Comparison of ENCODE assay signal across 1 cellular context in the genomic region with DNA sequence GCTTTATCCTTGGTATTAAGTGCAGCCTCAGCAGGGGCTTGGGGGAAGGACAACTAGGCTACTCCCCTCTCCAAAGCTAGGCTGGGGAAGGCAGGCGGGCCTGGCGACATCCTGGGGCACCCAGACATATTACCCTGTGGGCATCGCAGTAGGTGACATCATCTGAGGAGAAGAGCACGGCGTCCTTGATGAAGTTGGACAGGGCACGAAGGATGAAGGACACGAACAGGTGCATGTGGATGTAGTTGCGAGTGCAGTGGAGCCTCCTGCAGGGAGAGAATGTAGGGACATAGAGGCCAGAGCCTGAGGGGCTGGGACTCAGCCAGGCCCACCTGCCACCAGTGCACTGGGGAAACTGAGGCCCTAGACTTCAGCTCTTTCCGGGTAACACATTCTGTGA.
TF ChIP-seq lines count a peak whose summit lies in the region.

No MANE protein-coding gene starts in this region.

TF ChIP-seq in HepG2, 621 proteins besides CTCF, POLR2A, EP300 and RAD21 (continued from another document):
- TF ChIP-seq, protein P1, sequence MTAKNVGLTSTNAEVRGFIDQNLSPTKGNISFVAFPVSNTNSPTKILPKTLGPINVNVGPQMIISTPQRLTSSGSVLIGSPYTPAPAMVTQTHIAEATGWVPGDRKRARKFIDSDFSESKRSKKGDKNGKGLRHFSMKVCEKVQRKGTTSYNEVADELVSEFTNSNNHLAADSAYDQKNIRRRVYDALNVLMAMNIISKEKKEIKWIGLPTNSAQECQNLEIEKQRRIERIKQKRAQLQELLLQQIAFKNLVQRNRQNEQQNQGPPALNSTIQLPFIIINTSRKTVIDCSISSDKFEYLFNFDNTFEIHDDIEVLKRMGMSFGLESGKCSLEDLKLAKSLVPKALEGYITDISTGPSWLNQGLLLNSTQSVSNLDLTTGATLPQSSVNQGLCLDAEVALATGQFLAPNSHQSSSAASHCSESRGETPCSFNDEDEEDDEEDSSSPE (CRISPR knock-in tag; IDR thresholded peaks at IDR 0.05): no peak
- TF ChIP-seq, protein P2, sequence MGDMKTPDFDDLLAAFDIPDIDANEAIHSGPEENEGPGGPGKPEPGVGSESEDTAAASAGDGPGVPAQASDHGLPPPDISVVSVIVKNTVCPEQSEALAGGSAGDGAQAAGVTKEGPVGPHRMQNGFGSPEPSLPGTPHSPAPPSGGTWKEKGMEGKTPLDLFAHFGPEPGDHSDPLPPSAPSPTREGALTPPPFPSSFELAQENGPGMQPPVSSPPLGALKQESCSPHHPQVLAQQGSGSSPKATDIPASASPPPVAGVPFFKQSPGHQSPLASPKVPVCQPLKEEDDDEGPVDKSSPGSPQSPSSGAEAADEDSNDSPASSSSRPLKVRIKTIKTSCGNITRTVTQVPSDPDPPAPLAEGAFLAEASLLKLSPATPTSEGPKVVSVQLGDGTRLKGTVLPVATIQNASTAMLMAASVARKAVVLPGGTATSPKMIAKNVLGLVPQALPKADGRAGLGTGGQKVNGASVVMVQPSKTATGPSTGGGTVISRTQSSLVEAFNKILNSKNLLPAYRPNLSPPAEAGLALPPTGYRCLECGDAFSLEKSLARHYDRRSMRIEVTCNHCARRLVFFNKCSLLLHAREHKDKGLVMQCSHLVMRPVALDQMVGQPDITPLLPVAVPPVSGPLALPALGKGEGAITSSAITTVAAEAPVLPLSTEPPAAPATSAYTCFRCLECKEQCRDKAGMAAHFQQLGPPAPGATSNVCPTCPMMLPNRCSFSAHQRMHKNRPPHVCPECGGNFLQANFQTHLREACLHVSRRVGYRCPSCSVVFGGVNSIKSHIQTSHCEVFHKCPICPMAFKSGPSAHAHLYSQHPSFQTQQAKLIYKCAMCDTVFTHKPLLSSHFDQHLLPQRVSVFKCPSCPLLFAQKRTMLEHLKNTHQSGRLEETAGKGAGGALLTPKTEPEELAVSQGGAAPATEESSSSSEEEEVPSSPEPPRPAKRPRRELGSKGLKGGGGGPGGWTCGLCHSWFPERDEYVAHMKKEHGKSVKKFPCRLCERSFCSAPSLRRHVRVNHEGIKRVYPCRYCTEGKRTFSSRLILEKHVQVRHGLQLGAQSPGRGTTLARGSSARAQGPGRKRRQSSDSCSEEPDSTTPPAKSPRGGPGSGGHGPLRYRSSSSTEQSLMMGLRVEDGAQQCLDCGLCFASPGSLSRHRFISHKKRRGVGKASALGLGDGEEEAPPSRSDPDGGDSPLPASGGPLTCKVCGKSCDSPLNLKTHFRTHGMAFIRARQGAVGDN (CRISPR knock-in tag; IDR thresholded peaks at IDR 0.05): peak; percentile 14; the same call in 1 of the 2 replicates
- TF ChIP-seq JARID2 (CRISPR knock-in tag; IDR thresholded peaks at IDR 0.05; ENCODE audit: insufficient replicate concordance) (no peak), ZNF749 (CRISPR knock-in tag; IDR thresholded peaks at IDR 0.05; ENCODE audit: borderline replicate concordance) (no peak), ATF7 (IDR thresholded peaks at IDR 0.05) (0 out of 2 replicates have a peak, but pooled peaks have one; percentile 9), ATF7 (CRISPR knock-in tag; IDR thresholded peaks at IDR 0.05) (no peak), HIVEP1 (CRISPR knock-in tag; IDR thresholded peaks at IDR 0.05) (no peak), STAG1 (CRISPR knock-in tag; IDR thresholded peaks at IDR 0.05) (0 out of 2 replicates have a peak, but pooled peaks have one; percentile 22), HDAC6 (IDR thresholded peaks at IDR 0.05; ENCODE audit: low read depth, low read length) (no peak), GTF2F1 (IDR thresholded peaks at IDR 0.05; ENCODE audit: low read length) (no peak), ZNF598 (CRISPR knock-in tag; IDR thresholded peaks at IDR 0.05; ENCODE audit: borderline replicate concordance) (no peak), JUN (CRISPR knock-in tag; IDR thresholded peaks at IDR 0.05) (no peak), ZFYVE20 (CRISPR knock-in tag; IDR thresholded peaks at IDR 0.05; ENCODE audit: borderline replicate concordance, low read depth) (no peak), CENPT (CRISPR knock-in tag; IDR thresholded peaks at IDR 0.05; ENCODE audit: low read depth) (no peak), PITX1 (CRISPR knock-in tag; IDR thresholded peaks at IDR 0.05) (no peak), TMF1 (CRISPR knock-in tag; IDR thresholded peaks at IDR 0.05; ENCODE audit: low read depth) (no peak), ZNF430 (CRISPR knock-in tag; IDR thresholded peaks at IDR 0.05) (no peak), TSC22D2 (CRISPR knock-in tag; IDR thresholded peaks at IDR 0.05; ENCODE audit: borderline replicate concordance) (no peak), SPEN (CRISPR knock-in tag; IDR thresholded peaks at IDR 0.05; ENCODE audit: low read depth) (no peak), JUNB (CRISPR knock-in tag; IDR thresholded peaks at IDR 0.05; ENCODE audit: borderline replicate concordance) (no peak), ZNF251 (CRISPR knock-in tag; IDR thresholded peaks at IDR 0.05) (no peak), ZNF432 (CRISPR knock-in tag; IDR thresholded peaks at IDR 0.05; ENCODE audit: borderline replicate concordance) (no peak)
- TF ChIP-seq, protein P3, sequence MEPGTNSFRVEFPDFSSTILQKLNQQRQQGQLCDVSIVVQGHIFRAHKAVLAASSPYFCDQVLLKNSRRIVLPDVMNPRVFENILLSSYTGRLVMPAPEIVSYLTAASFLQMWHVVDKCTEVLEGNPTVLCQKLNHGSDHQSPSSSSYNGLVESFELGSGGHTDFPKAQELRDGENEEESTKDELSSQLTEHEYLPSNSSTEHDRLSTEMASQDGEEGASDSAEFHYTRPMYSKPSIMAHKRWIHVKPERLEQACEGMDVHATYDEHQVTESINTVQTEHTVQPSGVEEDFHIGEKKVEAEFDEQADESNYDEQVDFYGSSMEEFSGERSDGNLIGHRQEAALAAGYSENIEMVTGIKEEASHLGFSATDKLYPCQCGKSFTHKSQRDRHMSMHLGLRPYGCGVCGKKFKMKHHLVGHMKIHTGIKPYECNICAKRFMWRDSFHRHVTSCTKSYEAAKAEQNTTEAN (CRISPR knock-in tag; conservative IDR thresholded peaks at IDR 0.05): no peak
